In the genomic region with DNA sequence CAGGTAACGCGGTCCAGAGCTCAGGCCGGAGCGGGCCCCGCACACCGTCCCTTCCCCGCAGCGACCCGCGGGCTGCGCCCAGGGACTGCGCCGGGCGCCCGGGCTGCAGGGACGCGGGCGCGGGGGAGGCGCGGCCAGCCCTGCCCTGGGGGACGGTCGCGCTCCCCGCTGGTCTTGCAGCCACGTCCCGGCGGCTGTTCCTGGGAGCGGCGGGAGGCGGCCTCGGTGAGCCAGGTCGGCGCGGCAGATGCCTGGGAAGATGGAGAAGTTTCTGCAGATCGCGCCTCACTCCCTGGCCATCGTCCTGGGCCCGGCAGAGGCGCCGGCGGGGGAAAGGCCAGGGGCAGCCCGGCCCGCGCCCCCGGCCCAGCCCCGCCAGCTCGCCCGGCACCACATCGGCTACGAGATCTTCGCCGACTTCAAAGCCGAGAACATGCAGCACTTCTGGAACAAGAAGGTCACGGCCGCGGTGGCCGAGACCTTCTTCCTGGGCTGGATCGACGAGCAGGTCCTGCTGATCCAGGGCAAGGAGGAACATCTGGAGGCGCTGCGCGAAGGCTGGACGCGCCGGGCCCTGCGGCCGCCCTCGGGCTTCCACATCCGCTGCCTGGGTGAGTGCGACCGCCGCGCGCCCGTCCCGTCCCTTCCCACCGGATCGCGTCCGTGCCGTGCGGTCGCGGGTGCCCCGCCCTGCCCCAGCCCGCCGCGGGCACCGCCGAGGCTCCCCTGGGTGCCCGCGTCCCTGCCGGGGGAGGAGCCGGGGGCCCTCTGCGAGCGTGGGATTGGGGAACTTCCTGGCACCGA, we compare ENCODE assay signal across 8 cellular contexts.
DNase-seq lines count a peak whose midpoint lies in the region; ATAC-seq, FAIRE-seq and TF ChIP-seq lines count a peak whose summit lies in the region.

No MANE protein-coding gene starts in this region.

- FAIRE-seq in endothelial cell of umbilical vein (lab: Jason Lieb, UNC), result no peak

- H3K9ac ChIP-seq in endothelial cell of umbilical vein (replicated peaks; ENCODE audit: extremely low read depth, insufficient read depth, low read length), result no peak overlapping the region

- dilution Hi-C loops in endothelial cell of umbilical vein (cut with MboI; ENCODE audit: extremely low pct_ligation_motif_present, low sequenced_read_pairs), result no loop called here

- peaks cover 15 to 43% of the 10 kb centered on the region in 2 experiments for H3K27me3 ChIP-seq in endothelial cell of umbilical vein (ENCODE audit: control insufficient read depth in 2 of 2, insufficient read depth in 2 of 2, low read length in 2 of 2)

- H3K79me2 ChIP-seq in endothelial cell of umbilical vein (ENCODE audit: control insufficient read depth, insufficient read depth, low read length), result no peaks in the 10 kb centered on the region

- BruUV-seq in endothelial cell of umbilical vein (replicated peaks; lab: Mats Ljungman, UMichigan), result no TSS peak

- no peak for TF ChIP-seq POLR2A in endothelial cell of umbilical vein (IDR thresholded peaks at IDR 0.05; ENCODE audit: low read depth, low read length)

- H2AFZ ChIP-seq in endothelial cell of umbilical vein (ENCODE audit: low read depth, low read length), result peak overlapping the region; percentile 33

- peak overlapping the region; percentile 53 for H3K4me2 ChIP-seq in endothelial cell of umbilical vein (ENCODE audit: insufficient read depth, low read length)

- no peaks in the 10 kb centered on the region for H3K9me1 ChIP-seq in endothelial cell of umbilical vein (replicated peaks; ENCODE audit: control insufficient read depth, extremely low read depth, insufficient read depth, low read length)

- H3K36me3 ChIP-seq in endothelial cell of umbilical vein (ENCODE audit: control insufficient read depth in 2 of 2, extremely low read depth in 1 of 2, insufficient read depth in 2 of 2, low read length in 2 of 2), result no peaks in the 10 kb centered on the region
- H3K36me3 ChIP-seq in mucosa of descending colon (ENCODE audit: low read depth), result no peaks in the 10 kb centered on the region

- H3K4me3 ChIP-seq in endothelial cell of umbilical vein (replicated peaks in 1 of 3; ENCODE audit: insufficient read depth in 1 of 3, low read depth in 1 of 3, low read length in 3 of 3) (peak overlapping the region; percentile 8 to 16 (median 10)), mucosa of descending colon (peak overlapping the region; percentile 22)

- H3K9me3 ChIP-seq in endothelial cell of umbilical vein (replicated peaks; ENCODE audit: control insufficient read depth, insufficient read depth, low read length), result no peaks in the 10 kb centered on the region
- peaks cover 4% of the 10 kb centered on the region for H3K9me3 ChIP-seq in mucosa of descending colon

- H3K27ac ChIP-seq in endothelial cell of umbilical vein (ENCODE audit: insufficient read depth, low read depth, low read length), result no peak overlapping the region
- no peak overlapping the region for H3K27ac ChIP-seq in substantia nigra (ENCODE audit: low read depth, low read length, poor library complexity, severe bottlenecking)

- POLR2A ChIA-PET in endothelial cell of umbilical vein (lab: Charles Lee), result no interaction called here

- TF ChIP-seq CTCF in endothelial cell of umbilical vein (IDR thresholded peaks at IDR 0.05; ENCODE audit: extremely low read depth in 1 of 2, insufficient read depth in 1 of 2, low read depth in 1 of 2, low read length in 2 of 2) (no peak), mucosa of descending colon (IDR thresholded peaks at IDR 0.05) (no peak)

- ATAC-seq in mucosa of descending colon, result peak; percentile 73

- DNase-seq in Daoy (ENCODE audit: low read depth) (peak; percentile 48), NCI-H526 treated with DMSO at 0.1 percent for 48 hours (lab: John Stamatoyannopoulos, UW) (peak; percentile 12), endothelial cell of umbilical vein (ENCODE audit: low read depth, low spot score) (peak; percentile 14), mucosa of descending colon (peak in 2 of 3 donors; percentile 37 to 66), AML-193 (lab: John Stamatoyannopoulos, UW) (no peak), foreskin melanocyte (no peak), substantia nigra (lab: John Stamatoyannopoulos, UW) (no peak), NCI-H2029 (lab: John Stamatoyannopoulos, UW) (no peak)

- no peaks in the 10 kb centered on the region for H3K4me1 ChIP-seq in endothelial cell of umbilical vein (ENCODE audit: control insufficient read depth, extremely low read depth, insufficient read depth, low read length)
- peaks cover 7% of the 10 kb centered on the region for H3K4me1 ChIP-seq in mucosa of descending colon (ENCODE audit: low read depth)

- H4K20me1 ChIP-seq in endothelial cell of umbilical vein (replicated peaks; ENCODE audit: control insufficient read depth, extremely low read depth, insufficient read depth, low read length), result no peaks in the 10 kb centered on the region

- intact Hi-C loops in endothelial cell of umbilical vein (cut with micrococcal nuclease) (no loop called here), mucosa of descending colon (cut with DNase I, micrococcal nuclease) (no loop called here)

- CTCF ChIA-PET in endothelial cell of umbilical vein (lab: Charles Lee), result no interaction called here

TF ChIP-seq in endothelial cell of umbilical vein, 7 proteins besides CTCF, POLR2A, EP300 and RAD21:
- TF ChIP-seq, protein P1, sequence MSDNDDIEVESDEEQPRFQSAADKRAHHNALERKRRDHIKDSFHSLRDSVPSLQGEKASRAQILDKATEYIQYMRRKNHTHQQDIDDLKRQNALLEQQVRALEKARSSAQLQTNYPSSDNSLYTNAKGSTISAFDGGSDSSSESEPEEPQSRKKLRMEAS (IDR thresholded peaks at IDR 0.05; ENCODE audit: insufficient read depth, insufficient read length), result no peak
- TF ChIP-seq EZH2 (IDR thresholded peaks at IDR 0.05; ENCODE audit: borderline replicate concordance, low read depth, low read length, severe bottlenecking) (peak; percentile 84), GATA2 (IDR thresholded peaks at IDR 0.05; ENCODE audit: insufficient read depth, insufficient read length, low read depth, low read length) (no peak)

Comparison
In these comparisons a context has a peak if more than half of its experiments do, and no peak if none do; other contexts are left out.
1. DNase-seq: peak in Daoy (single experiment), NCI-H526 treated with DMSO at 0.1 percent for 48 hours (single experiment), endothelial cell of umbilical vein (single experiment) and mucosa of descending colon (2 of 3); none in AML-193 (0 of 2), foreskin melanocyte (single experiment), substantia nigra (0 of 49) and NCI-H2029 (single experiment).